11 cellular contexts compared by ENCODE assay signal in genomic region chr2:66435963-66436362, GRCh38. TPM values are rescaled to one million over a fixed set of nuclear protein-coding genes. Genes with fewer than 3 reads are reported as not detected.
DNase-seq lines count a peak whose midpoint lies in the region; ATAC-seq and TF ChIP-seq lines count a peak whose summit lies in the region.
"Had no signal": no experiment of that assay in that cellular context is flagged by ENCODE, and none has a peak within 500 bp of the region (broad histone marks: within the 10 kb centered on the region; RNA-seq: fewer than 3 reads in every experiment).

No MANE protein-coding gene starts in this region.

- H3K4me3 Mint-ChIP-seq in MCF 10A (ENCODE audit: unreplicated experiment), result peak overlapping the region; percentile 84

- peak overlapping the region; percentile 64 for H3K4me3 ChIP-seq in HUES64 (ENCODE audit: low read length)
- peak overlapping the region in 2 of 3 donors; percentile 82 for H3K4me3 ChIP-seq in liver (ENCODE audit: low read depth in 1 of 3, low read length in 3 of 3)
- peak overlapping the region; percentile 61 to 95 for H3K4me3 ChIP-seq in stomach smooth muscle (ENCODE audit: low read length in 2 of 2)

- H3K4me1 ChIP-seq in HUES64 (ENCODE audit: insufficient read depth, low read length) (peaks cover 50% of the 10 kb centered on the region), liver (ENCODE audit: control insufficient read depth in 4 of 4, insufficient read depth in 4 of 4, low read length in 3 of 4) (peaks cover 0 to 30% (median 21%) of the 10 kb centered on the region in 4 donors), stomach smooth muscle (ENCODE audit: control insufficient read depth, insufficient read depth, low read length) (peaks cover 15% of the 10 kb centered on the region)

- H3K9ac ChIP-seq in HUES64 (ENCODE audit: low read depth, low read length), result peak overlapping the region; percentile 22; the same call in 1 of the 2 replicates
- peak overlapping the region; percentile 0 to 80 for H3K9ac ChIP-seq in liver (ENCODE audit: low read depth in 1 of 2, low read length in 2 of 2)
- H3K9ac ChIP-seq in stomach smooth muscle (ENCODE audit: low read length in 2 of 2), result peak overlapping the region; percentile 93 to 95

- CTCF ChIA-PET in MCF 10A (lab: Yijun Ruan, JAX), result interaction anchor here (0.6 to 1.4 kb wide), 10 partner anchors 58 to 1409 kb away, joined by 3 to 5 read pairs (median 3); no protein-coding TSS in a partner anchor

- ATAC-seq in left colon, result no peak

- peak overlapping the region; percentile 89 for H3K27ac Mint-ChIP-seq in MCF 10A (ENCODE audit: low read depth, unreplicated experiment)

- H3K36me3 Mint-ChIP-seq in MCF 10A (ENCODE audit: insufficient read depth, unreplicated experiment), result peaks cover 32% of the 10 kb centered on the region

- in situ Hi-C loops in GM13977 (cut with MboI; ENCODE audit: low pct_unique_long_range_greater_than_20kb, low sequenced_read_pairs, unreplicated experiment), result loop anchor here (25.0 kb wide), 1 partner anchor 151 kb away; no protein-coding TSS in a partner anchor

- H3K27me3 ChIP-seq in HUES64 (ENCODE audit: insufficient read depth, low read length) (peaks cover 99% of the 10 kb centered on the region), liver (ENCODE audit: control insufficient read depth in 4 of 4, insufficient read depth in 4 of 4, low read length in 3 of 4) (no peaks in the 10 kb centered on the region), stomach smooth muscle (ENCODE audit: control insufficient read depth in 1 of 2, insufficient read depth in 2 of 2, low read length in 2 of 2) (no peaks in the 10 kb centered on the region)

- DNase-seq in MCF 10A (ENCODE audit: unreplicated experiment), result no peak
- DNase-seq in GM13977 (ENCODE audit: low spot score), result no peak
- DNase-seq in left colon, result no peak
- no peak for DNase-seq in AML-193 (lab: John Stamatoyannopoulos, UW)
- no peak for DNase-seq in activated effector memory CD4-positive, alpha-beta T cell treated with anti-CD3 and anti-CD28 coated beads, Interleukin-2, amount 50 U/mL, for 16 hours
- DNase-seq: activated naive CD4-positive, alpha-beta T cell; islet precursor cell; SIG-M5 had no signal

- H3K9me3 ChIP-seq in HUES64 (ENCODE audit: insufficient read depth, low read depth, low read length), result no peaks in the 10 kb centered on the region
- H3K9me3 ChIP-seq in liver (ENCODE audit: control insufficient read depth in 4 of 4, low read length in 3 of 4), result no peaks in the 10 kb centered on the region
- no peaks in the 10 kb centered on the region for H3K9me3 ChIP-seq in stomach smooth muscle (ENCODE audit: control insufficient read depth in 2 of 2, low read length in 2 of 2)

- H3K27ac ChIP-seq in HUES64 (ENCODE audit: low read depth, low read length), result no peak overlapping the region
- H3K27ac ChIP-seq in liver (ENCODE audit: low read depth in 1 of 2, low read length in 2 of 2), result no peak overlapping the region
- H3K27ac ChIP-seq in stomach smooth muscle (ENCODE audit: low read length), result peak overlapping the region; percentile 97

- no peak for TF ChIP-seq CTCF in MCF 10A (IDR thresholded peaks at IDR 0.05; ENCODE audit: unreplicated experiment)
- no peak for TF ChIP-seq CTCF in liver (IDR thresholded peaks at IDR 0.05; ENCODE audit: low read depth, low read length, missing input control)
- no peak for TF ChIP-seq CTCF in GM13977 (IDR thresholded peaks at IDR 0.05; ENCODE audit: extremely low read depth, insufficient read depth, missing control alignments)

- H3K9me3 Mint-ChIP-seq in MCF 10A (ENCODE audit: unreplicated experiment), result no peaks in the 10 kb centered on the region

- TF ChIP-seq RAD21 in liver (IDR thresholded peaks at IDR 0.05), result no peak

- no TSS peak for BruUV-seq in MCF 10A (replicated peaks; lab: Mats Ljungman, UMichigan)

- H3K4me1 Mint-ChIP-seq in MCF 10A (ENCODE audit: insufficient read depth, unreplicated experiment), result peaks cover 6% of the 10 kb centered on the region

- H3K27me3 Mint-ChIP-seq in MCF 10A (ENCODE audit: insufficient read depth, unreplicated experiment), result no peaks in the 10 kb centered on the region

- POLR2A ChIA-PET in MCF 10A (lab: Yijun Ruan, JAX), result interaction anchor here (0.6 to 5.0 kb wide), 24 partner anchors 9 to 1359 kb away, joined by 3 to 48 read pairs (median 4); no protein-coding TSS in a partner anchor

- intact Hi-C loops in MCF 10A (cut with micrococcal nuclease) (loop anchor here (1.0 kb wide), 2 partner anchors 59 to 139 kb away; no protein-coding TSS in a partner anchor), left colon (cut with DNase I, micrococcal nuclease) (loop anchor here (5.0 to 10.0 kb wide), 4 partner anchors 139 to 889 kb away; no protein-coding TSS in a partner anchor)

- WGBS in HUES64, result no CpG with 5 or more reads among the region's 2 CpGs
- WGBS in liver, result 15% methylated on average over 2 of the region's 2 CpGs

- H3K36me3 ChIP-seq in HUES64 (ENCODE audit: insufficient read depth, low read length) (no peaks in the 10 kb centered on the region), liver (ENCODE audit: control insufficient read depth in 4 of 4, insufficient read depth in 3 of 4, low read depth in 1 of 4, low read length in 3 of 4) (peaks cover 0 to 5% (median under 1%) of the 10 kb centered on the region in 4 donors), stomach smooth muscle (ENCODE audit: control insufficient read depth in 2 of 2, insufficient read depth in 2 of 2, low read length in 2 of 2) (peaks cover 17 to 19% of the 10 kb centered on the region in 2 donors)

TF ChIP-seq in liver, 16 proteins besides CTCF, POLR2A, EP300 and RAD21:
- TF ChIP-seq TAF1 (conservative IDR thresholded peaks at IDR 0.05) (no peak), YY1 (IDR thresholded peaks at IDR 0.05) (no peak), HNF4A (conservative IDR thresholded peaks at IDR 0.05) (no peak), ATF3 (IDR thresholded peaks at IDR 0.05) (no peak), GABPA (IDR thresholded peaks at IDR 0.05 in 1 of 2, conservative IDR thresholded peaks at IDR 0.05 in 1 of 2) (no peak), HNF4G (IDR thresholded peaks at IDR 0.05) (no peak), JUND (IDR thresholded peaks at IDR 0.05) (no peak), MAX (IDR thresholded peaks at IDR 0.05) (no peak), FOXA2 (IDR thresholded peaks at IDR 0.05) (no peak), SP1 (IDR thresholded peaks at IDR 0.05) (no peak), ZBTB33 (IDR thresholded peaks at IDR 0.05) (no peak), EGR1 (IDR thresholded peaks at IDR 0.05; ENCODE audit: low read depth in 2 of 2) (no peak), FOXA1 (IDR thresholded peaks at IDR 0.05) (no peak), REST (IDR thresholded peaks at IDR 0.05) (no peak)

RNA-seq across cellular contexts. Expression of gene MEIS1, which starts 1.0 kb away (rescaled TPM):
- polyA plus RNA-seq in HUES64 (2013, experiment 1 of 2), result 10.8 TPM
- polyA plus RNA-seq in HUES64 (2013, experiment 2 of 2), result 26.2 TPM
- total RNA-seq in MCF 10A (2022), result 4.1 and 4.4 TPM in 2 replicates
- total RNA-seq in liver, result 1 to 10 TPM; 6.3 to 8.6 TPM
- polyA plus RNA-seq in liver, result 1 to 10 TPM; 1.6 to 4.7 TPM
- total RNA-seq in left colon, result 10 to 100 TPM in 1 of 2 donors, 1 to 10 TPM in 1; 10.0 to 38.9 TPM

Comparison
In these comparisons a context has a peak if more than half of its experiments do, and no peak if none do; other contexts are left out.
1. H3K9ac ChIP-seq: peak in every context shown above with its lines; median percentile 94 in stomach smooth muscle; 40 in liver; 22 in HUES64.